In genomic region chr10:117496616-117497028, GRCh38 we compare ENCODE assay signal across 1 cellular context.
TF ChIP-seq lines count a peak whose summit lies in the region.

No MANE protein-coding gene starts in this region.

TF ChIP-seq in HepG2, 621 proteins besides CTCF, POLR2A, EP300 and RAD21 (continued from another document):
- TF ChIP-seq SNAPC4 (CRISPR knock-in tag; IDR thresholded peaks at IDR 0.05) (peak; percentile 87), PPARG (CRISPR knock-in tag; conservative IDR thresholded peaks at IDR 0.05) (0 out of 2 replicates have a peak, but pooled peaks have one; percentile 25), ZNF430 (CRISPR knock-in tag; IDR thresholded peaks at IDR 0.05) (no peak), NR2C2 (CRISPR knock-in tag; IDR thresholded peaks at IDR 0.05; ENCODE audit: borderline replicate concordance) (0 out of 2 replicates have a peak, but pooled peaks have one; percentile 22), ZNF343 (CRISPR knock-in tag; IDR thresholded peaks at IDR 0.05) (0 out of 2 replicates have a peak, but pooled peaks have one; percentile 34), FOXJ3 (CRISPR knock-in tag; IDR thresholded peaks at IDR 0.05; ENCODE audit: borderline replicate concordance) (0 out of 2 replicates have a peak, but pooled peaks have one; percentile 28), HOXA5 (CRISPR knock-in tag; IDR thresholded peaks at IDR 0.05) (no peak), FUBP1 (CRISPR knock-in tag; IDR thresholded peaks at IDR 0.05; ENCODE audit: borderline replicate concordance) (no peak), TBX2 (CRISPR knock-in tag; IDR thresholded peaks at IDR 0.05; ENCODE audit: borderline replicate concordance) (peak; percentile 30; the same call in 1 of the 2 replicates), GTF3A (CRISPR knock-in tag; conservative IDR thresholded peaks at IDR 0.05) (no peak), SMC3 (IDR thresholded peaks at IDR 0.05; ENCODE audit: low read length) (peak; percentile 70)
- TF ChIP-seq, protein P1, sequence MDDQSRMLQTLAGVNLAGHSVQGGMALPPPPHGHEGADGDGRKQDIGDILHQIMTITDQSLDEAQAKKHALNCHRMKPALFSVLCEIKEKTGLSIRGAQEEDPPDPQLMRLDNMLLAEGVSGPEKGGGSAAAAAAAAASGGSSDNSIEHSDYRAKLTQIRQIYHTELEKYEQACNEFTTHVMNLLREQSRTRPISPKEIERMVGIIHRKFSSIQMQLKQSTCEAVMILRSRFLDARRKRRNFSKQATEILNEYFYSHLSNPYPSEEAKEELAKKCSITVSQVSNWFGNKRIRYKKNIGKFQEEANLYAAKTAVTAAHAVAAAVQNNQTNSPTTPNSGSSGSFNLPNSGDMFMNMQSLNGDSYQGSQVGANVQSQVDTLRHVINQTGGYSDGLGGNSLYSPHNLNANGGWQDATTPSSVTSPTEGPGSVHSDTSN (CRISPR knock-in tag; IDR thresholded peaks at IDR 0.05; ENCODE audit: borderline replicate concordance) = no peak
